9 cellular contexts compared by ENCODE assay signal in genomic region chr20:1301031-1301529, GRCh38. TPM values are rescaled to one million over a fixed set of nuclear protein-coding genes. Genes with fewer than 3 reads are reported as not detected.
DNase-seq lines count a peak whose midpoint lies in the region; ATAC-seq and TF ChIP-seq lines count a peak whose summit lies in the region.
"Had no signal": no experiment of that assay in that cellular context is flagged by ENCODE, and none has a peak within 500 bp of the region (broad histone marks: within the 10 kb centered on the region; RNA-seq: fewer than 3 reads in every experiment).

No MANE protein-coding gene starts in this region.

- 66 to 67% methylated on average over 9 of the region's 9 CpGs for WGBS in thyroid gland, 2 donors

- no peaks in the 10 kb centered on the region for H3K9me3 Mint-ChIP-seq in activated CD8-positive, alpha-beta T cell treated with anti-CD3 and anti-CD28 coated beads for 36 hours
- H3K9me3 Mint-ChIP-seq in stimulated activated naive CD8-positive, alpha-beta T cell treated with anti-CD3 and anti-CD28 coated beads, Interleukin-15, amount 100 ng/mL, for 72 hours: no peaks in the 10 kb centered on the region
- H3K9me3 Mint-ChIP-seq: nephron had no signal

- TF ChIP-seq CTCF in activated CD8-positive, alpha-beta T cell treated with anti-CD3 and anti-CD28 coated beads for 36 hours (IDR thresholded peaks at IDR 0.05): no peak
- TF ChIP-seq CTCF in thyroid gland (IDR thresholded peaks at IDR 0.05) (no peak), upper lobe of right lung (IDR thresholded peaks at IDR 0.05) (no peak)

- peak overlapping the region; percentile 59 for H3K4me3 Mint-ChIP-seq in activated CD8-positive, alpha-beta T cell treated with anti-CD3 and anti-CD28 coated beads for 36 hours
- H3K4me3 Mint-ChIP-seq in stimulated activated naive CD8-positive, alpha-beta T cell treated with anti-CD3 and anti-CD28 coated beads, Interleukin-15, amount 100 ng/mL, for 72 hours: peak overlapping the region; percentile 70 to 85
- H3K4me3 Mint-ChIP-seq: nephron had no signal

- peak; percentile 90 for ATAC-seq in activated CD8-positive, alpha-beta T cell treated with anti-CD3 and anti-CD28 coated beads for 36 hours
- peak; percentile 82 for ATAC-seq in stimulated activated naive CD8-positive, alpha-beta T cell treated with anti-CD3 and anti-CD28 coated beads, Interleukin-15, amount 100 ng/mL, for 72 hours
- ATAC-seq in HG02852 (IDR thresholded peaks at IDR 0.05; ENCODE audit: unreplicated experiment) (no peak), upper lobe of right lung (no peak)

- intact Hi-C loops in activated CD8-positive, alpha-beta T cell treated with anti-CD3 and anti-CD28 coated beads for 36 hours (cut with micrococcal nuclease): no loop called here
- intact Hi-C loops in thyroid gland (cut with DNase I): no loop called here
- intact Hi-C loops in upper lobe of right lung (cut with DNase I): no loop called here

- peak; percentile 58 for DNase-seq in NK-92 treated with Interleukin-12 subunit alpha and Interleukin-12 subunit beta, amount 100 ng/mL, for 24 hours (lab: John Stamatoyannopoulos, UW)
- DNase-seq in NK-92 (lab: John Stamatoyannopoulos, UW; ENCODE audit: unreplicated experiment) (no peak), fibroblast of peridontal ligament (ENCODE audit: extremely low read depth) (peak; percentile 47), thyroid gland (no peak), upper lobe of right lung (no peak)
- peak; percentile 84 for DNase-seq in activated CD8-positive, alpha-beta T cell treated with anti-CD3 and anti-CD28 coated beads for 36 hours
- peak; percentile 59 to 80 for DNase-seq in stimulated activated naive CD8-positive, alpha-beta T cell treated with anti-CD3 and anti-CD28 coated beads, Interleukin-15, amount 100 ng/mL, for 72 hours

- H3K27ac Mint-ChIP-seq in activated CD8-positive, alpha-beta T cell treated with anti-CD3 and anti-CD28 coated beads for 36 hours: peak overlapping the region; percentile 85
- H3K27ac Mint-ChIP-seq in stimulated activated naive CD8-positive, alpha-beta T cell treated with anti-CD3 and anti-CD28 coated beads, Interleukin-15, amount 100 ng/mL, for 72 hours: peak overlapping the region; percentile 93 to 94
- H3K27ac Mint-ChIP-seq: nephron had no signal

- H3K27ac ChIP-seq in thyroid gland: no peak overlapping the region
- no peak overlapping the region for H3K27ac ChIP-seq in upper lobe of right lung

- H3K4me3 ChIP-seq in thyroid gland (replicated peaks in 1 of 3) (no peak overlapping the region), upper lobe of right lung (no peak overlapping the region)

- peaks cover 0 to 5% of the 10 kb centered on the region in 2 donors for H3K36me3 ChIP-seq in thyroid gland
- H3K36me3 ChIP-seq in upper lobe of right lung: no peaks in the 10 kb centered on the region

- CTCF ChIA-PET in activated CD8-positive, alpha-beta T cell treated with anti-CD3 and anti-CD28 coated beads for 36 hours (lab: Charles Lee): interaction anchor here (0.7 to 3.1 kb wide), 10 partner anchors 10 to 202 kb away, joined by 3 to 13 read pairs (median 6); partner anchors contain the start of gene NSFL1C

- peaks cover 6% of the 10 kb centered on the region for H3K36me3 Mint-ChIP-seq in activated CD8-positive, alpha-beta T cell treated with anti-CD3 and anti-CD28 coated beads for 36 hours (ENCODE audit: low read depth)

- no peaks in the 10 kb centered on the region for H3K9me3 ChIP-seq in thyroid gland
- no peaks in the 10 kb centered on the region for H3K9me3 ChIP-seq in upper lobe of right lung

- POLR2A ChIA-PET in activated CD8-positive, alpha-beta T cell treated with anti-CD3 and anti-CD28 coated beads for 36 hours (lab: Charles Lee): interaction anchor here (0.5 to 1.8 kb wide), 7 partner anchors 10 to 905 kb away, joined by 3 to 12 read pairs (median 4); no protein-coding TSS in a partner anchor

- H3K27me3 ChIP-seq in thyroid gland: no peaks in the 10 kb centered on the region
- no peaks in the 10 kb centered on the region for H3K27me3 ChIP-seq in upper lobe of right lung

- no peak for TF ChIP-seq POLR2A in thyroid gland (IDR thresholded peaks at IDR 0.05)

- no peaks in the 10 kb centered on the region for H3K27me3 Mint-ChIP-seq in activated CD8-positive, alpha-beta T cell treated with anti-CD3 and anti-CD28 coated beads for 36 hours
- H3K27me3 Mint-ChIP-seq in stimulated activated naive CD8-positive, alpha-beta T cell treated with anti-CD3 and anti-CD28 coated beads, Interleukin-15, amount 100 ng/mL, for 72 hours: no peaks in the 10 kb centered on the region

- H3K4me1 ChIP-seq in thyroid gland (peaks cover 10 to 24% of the 10 kb centered on the region in 2 donors), upper lobe of right lung (no peaks in the 10 kb centered on the region)

- peaks cover 25% of the 10 kb centered on the region for H3K4me1 Mint-ChIP-seq in activated CD8-positive, alpha-beta T cell treated with anti-CD3 and anti-CD28 coated beads for 36 hours (ENCODE audit: low read depth)
- peaks cover 37% of the 10 kb centered on the region for H3K4me1 Mint-ChIP-seq in stimulated activated naive CD8-positive, alpha-beta T cell treated with anti-CD3 and anti-CD28 coated beads, Interleukin-15, amount 100 ng/mL, for 72 hours
- H3K4me1 Mint-ChIP-seq: nephron had no signal

RNA-seq across cellular contexts. Expression of gene SDCBP2, which starts 27.9 kb away (rescaled TPM):
- total RNA-seq in activated CD8-positive, alpha-beta T cell treated with anti-CD3 and anti-CD28 coated beads for 36 hours: 1 to 10 TPM; 3.0 to 3.7 TPM
- total RNA-seq in thyroid gland (10 to 100 TPM; 18.0 to 37.6 (median 34.7) TPM), upper lobe of right lung (10.9 TPM)

RNA-seq across cellular contexts. Expression of gene SNPH, which starts 35.0 kb away (rescaled TPM):
- 1 to 10 TPM; 3.7 to 4.1 TPM for total RNA-seq in activated CD8-positive, alpha-beta T cell treated with anti-CD3 and anti-CD28 coated beads for 36 hours
- total RNA-seq in thyroid gland (10 to 100 TPM in 3 of 4 donors, 1 to 10 TPM in 1; 9.3 to 16.2 (median 13.6) TPM), upper lobe of right lung (4.3 TPM)

Comparison
In these comparisons a context has a peak if more than half of its experiments do, and no peak if none do; other contexts are left out.
1. DNase-seq: peak in NK-92 treated with Interleukin-12 subunit alpha and Interleukin-12 subunit beta, amount 100 ng/mL, for 24 hours (single experiment), activated CD8-positive, alpha-beta T cell treated with anti-CD3 and anti-CD28 coated beads for 36 hours (single experiment), fibroblast of peridontal ligament (single experiment) and stimulated activated naive CD8-positive, alpha-beta T cell treated with anti-CD3 and anti-CD28 coated beads, Interleukin-15, amount 100 ng/mL, for 72 hours (2 of 2); none in NK-92 (single experiment), thyroid gland (0 of 2) and upper lobe of right lung (single experiment).
2. ATAC-seq: peak in activated CD8-positive, alpha-beta T cell treated with anti-CD3 and anti-CD28 coated beads for 36 hours (single experiment) and stimulated activated naive CD8-positive, alpha-beta T cell treated with anti-CD3 and anti-CD28 coated beads, Interleukin-15, amount 100 ng/mL, for 72 hours (single experiment); none in HG02852 (single experiment) and upper lobe of right lung (single experiment).